Comparison of ENCODE assay signal across 22 cellular contexts in genomic region chr3:45790611-45791010, GRCh38. TPM values are rescaled to one million over a fixed set of nuclear protein-coding genes. Genes with fewer than 3 reads are reported as not detected.
"Had no signal": no experiment of that assay in that cellular context is flagged by ENCODE, and none has a peak within 500 bp of the region (broad histone marks: within the 10 kb centered on the region; RNA-seq: fewer than 3 reads in every experiment).

No MANE protein-coding gene starts in this region.

- DNase-seq: activated B cell treated with CpG ODN at 0.5 μM for 24 hours; activated CD4-positive, alpha-beta memory T cell treated with anti-CD3 and anti-CD28 coated beads, Interleukin-2, amount 10 ng/mL, durations not matched to agents 7 days and 5 days; activated CD4-positive, alpha-beta T cell treated with anti-CD3 and anti-CD28 coated beads for 48 hours; activated CD8-positive, alpha-beta memory T cell treated with anti-CD3 and anti-CD28 coated beads, Interleukin-2, amount 50 U/mL, for 48 hours; activated effector memory CD4-positive, alpha-beta T cell treated with anti-CD3 and anti-CD28 coated beads, Interleukin-2, amount 50 U/mL, for 16 hours; activated T-cell treated with anti-CD3 and anti-CD28 coated beads, Interleukin-2, amount 50 U/mL, for 48 hours; cortex of kidney; heart left ventricle; left lung; mammary epithelial cell; midbrain; occipital lobe; stimulated activated naive CD8-positive, alpha-beta T cell treated with anti-CD3 and anti-CD28 coated beads, Interleukin-15, Interleukin-2, amounts not matched to agents 100 U/mL and 50 U/mL, for 24 hours had no signal

- H3K27me3 ChIP-seq: ascending aorta, vagina had no signal

- H3K9me3 ChIP-seq: ascending aorta, vagina had no signal

- H3K27ac ChIP-seq: ascending aorta, gastroesophageal sphincter, heart left ventricle, left lung, tibial nerve, vagina had no signal

- H3K36me3 ChIP-seq: ascending aorta, gastroesophageal sphincter, heart left ventricle, left lung, tibial nerve, vagina had no signal

- H3K4me1 ChIP-seq: ascending aorta had no signal

- H3K4me3 ChIP-seq: ascending aorta, gastroesophageal sphincter, heart left ventricle, left lung, tibial nerve, vagina had no signal

- ATAC-seq: esophagus mucosa; gastroesophageal sphincter; heart left ventricle; left lung; stimulated activated naive CD8-positive, alpha-beta T cell treated with anti-CD3 and anti-CD28 coated beads, Interleukin-15, Interleukin-2, amounts not matched to agents 100 U/mL and 50 U/mL, for 24 hours had no signal

- H3K4me3 Mint-ChIP-seq: activated B cell treated with CpG ODN at 0.5 μM for 24 hours; activated CD4-positive, alpha-beta memory T cell treated with anti-CD3 and anti-CD28 coated beads, Interleukin-2, amount 10 ng/mL, durations not matched to agents 7 days and 5 days; activated naive CD4-positive, alpha-beta T cell treated with anti-CD3 and anti-CD28 coated beads, Interleukin-2, amount 50 U/mL, for 24 hours; T-helper 2 cell treated with Interferon-gamma antibody and Interleukin-4, amounts not matched to agents 5 μg/mL and 100 μg/mL, for 36 hours had no signal

- H3K27ac Mint-ChIP-seq: activated B cell treated with CpG ODN at 0.5 μM for 24 hours; activated CD4-positive, alpha-beta memory T cell treated with anti-CD3 and anti-CD28 coated beads, Interleukin-2, amount 10 ng/mL, durations not matched to agents 7 days and 5 days; activated naive CD4-positive, alpha-beta T cell treated with anti-CD3 and anti-CD28 coated beads, Interleukin-2, amount 50 U/mL, for 24 hours; progenitor cell of endocrine pancreas; T-helper 2 cell treated with Interferon-gamma antibody and Interleukin-4, amounts not matched to agents 5 μg/mL and 100 μg/mL, for 36 hours had no signal

RNA-seq across cellular contexts. Expression of gene SLC6A20, which starts 5.7 kb away (rescaled TPM):
- total RNA-seq: activated B cell treated with CpG ODN at 0.5 μM for 24 hours; activated CD4-positive, alpha-beta memory T cell treated with anti-CD3 and anti-CD28 coated beads, Interleukin-2, amount 10 ng/mL, durations not matched to agents 7 days and 5 days; ascending aorta; myocyte; progenitor cell of endocrine pancreas had no signal
